In genomic region chr7:131896189-131896855, GRCh38 we compare ENCODE assay signal across 16 cellular contexts.
DNase-seq lines count a peak whose midpoint lies in the region; ATAC-seq and TF ChIP-seq lines count a peak whose summit lies in the region.
"Had no signal": no experiment of that assay in that cellular context is flagged by ENCODE, and none has a peak within 500 bp of the region (broad histone marks: within the 10 kb centered on the region; RNA-seq: fewer than 3 reads in every experiment).

No MANE protein-coding gene starts in this region.

- no peak for ATAC-seq in HG03175 (IDR thresholded peaks at IDR 0.05; ENCODE audit: unreplicated experiment)
- no peak for ATAC-seq in HG03139 (IDR thresholded peaks at IDR 0.05; ENCODE audit: unreplicated experiment)
- ATAC-seq: stimulated activated naive B cell treated with anti-CD40 and anti-IgM and Interleukin-4, amounts not matched to agents 10 μg/mL and 1 μg/mL and 100 μg/mL, for 72 hours had no signal

- CTCF ChIA-PET in A673 (lab: Charles Lee) (no interaction called here), HEK293 (lab: Yijun Ruan, JAX) (no interaction called here)

- DNase-seq in A673 (ENCODE audit: low spot score) (peak; percentile 37), WERI-Rb-1 (no peak), glomerular visceral epithelial cell (ENCODE audit: extremely low spot score) (no peak)
- no peak for DNase-seq in activated CD8-positive, alpha-beta memory T cell treated with anti-CD3 and anti-CD28 coated beads, Interleukin-2, amount 50 U/mL, for 4 hours
- DNase-seq: activated CD4-positive, alpha-beta memory T cell treated with anti-CD3 and anti-CD28 coated beads, Interleukin-2, amount 10 ng/mL, durations not matched to agents 7 days and 5 days; glutamatergic neuron; NCI-H510A; small intestine; stimulated activated naive B cell treated with anti-CD40 and anti-IgM and Interleukin-4, amounts not matched to agents 10 μg/mL and 1 μg/mL and 100 μg/mL, for 72 hours had no signal

- peaks cover 31% of the 10 kb centered on the region for H3K4me1 ChIP-seq in A673 (ENCODE audit: insufficient read depth, low read length, poor library complexity, severe bottlenecking)
- peaks cover 14% of the 10 kb centered on the region for H3K4me1 ChIP-seq in HEK293 (ENCODE audit: control insufficient read depth, insufficient read depth, low read length)
- H3K4me1 ChIP-seq in iPS-18a (ENCODE audit: control insufficient read depth, low read depth, low read length): peaks cover 25% of the 10 kb centered on the region
- H3K4me1 ChIP-seq: adrenal gland, parathyroid adenoma had no signal

- H3K36me3 ChIP-seq in A673 (ENCODE audit: insufficient read depth, low read length, poor library complexity, severe bottlenecking): no peaks in the 10 kb centered on the region
- no peaks in the 10 kb centered on the region for H3K36me3 ChIP-seq in HEK293 (ENCODE audit: control insufficient read depth in 2 of 2, insufficient read depth in 1 of 2, low read length in 2 of 2)
- H3K36me3 ChIP-seq in WERI-Rb-1: no peaks in the 10 kb centered on the region
- no peaks in the 10 kb centered on the region for H3K36me3 ChIP-seq in iPS-18a (ENCODE audit: control insufficient read depth, low read depth, low read length)
- H3K36me3 ChIP-seq: adrenal gland had no signal

- H3K4me3 ChIP-seq in A673 (ENCODE audit: low read depth, low read length, poor library complexity, severe bottlenecking): no peak overlapping the region
- H3K4me3 ChIP-seq in HEK293 (ENCODE audit: low read depth, low read length): no peak overlapping the region
- H3K4me3 ChIP-seq in WERI-Rb-1 (ENCODE audit: low read depth, low read length): no peak overlapping the region
- peak overlapping the region; percentile 34 for H3K4me3 ChIP-seq in iPS-18a (ENCODE audit: low read length)
- H3K4me3 ChIP-seq: adrenal gland, K562 had no signal

- POLR2A ChIA-PET in A673 (lab: Charles Lee; ENCODE audit: low non-redundant PET) (interaction anchor here (0.6 kb wide), 2 partner anchors 30 to 1944 kb away, joined by 3 to 5 read pairs; no protein-coding TSS in a partner anchor), HEK293 (lab: Yijun Ruan, JAX) (interaction anchor here (0.5 to 1.4 kb wide), 5 partner anchors 13 to 52 kb away, joined by 3 to 8 read pairs (median 4); no protein-coding TSS in a partner anchor)

- TF ChIP-seq CTCF in A673 (conservative IDR thresholded peaks at IDR 0.05; ENCODE audit: low read depth, low read length) (no peak), HEK293 (tag by site-specific recombination; IDR thresholded peaks at IDR 0.05) (no peak), WERI-Rb-1 (IDR thresholded peaks at IDR 0.05; ENCODE audit: low read depth, low read length) (no peak)

- H3K27ac ChIP-seq in A673 (ENCODE audit: low read depth, low read length, poor library complexity, severe bottlenecking): peak overlapping the region; percentile 15
- peak overlapping the region; percentile 55; the same call in 1 of the 2 replicates for H3K27ac ChIP-seq in HEK293 (ENCODE audit: extremely low read depth, low read depth, low read length)
- H3K27ac ChIP-seq in WERI-Rb-1: peak overlapping the region; percentile 86
- H3K27ac ChIP-seq in iPS-18a (ENCODE audit: low read length): no peak overlapping the region
- H3K27ac ChIP-seq: adrenal gland, parathyroid adenoma had no signal

- intact Hi-C loops in A673 (cut with micrococcal nuclease; ENCODE audit: unreplicated experiment): no loop called here

- H3K9me3 ChIP-seq in A673 (ENCODE audit: low read depth, low read length, poor library complexity, severe bottlenecking) (no peaks in the 10 kb centered on the region), HEK293 (ENCODE audit: control insufficient read depth, insufficient read depth, low read depth, low read length) (no peaks in the 10 kb centered on the region), WERI-Rb-1 (ENCODE audit: severe bottlenecking) (no peaks in the 10 kb centered on the region), iPS-18a (ENCODE audit: control insufficient read depth, low read depth, low read length) (no peaks in the 10 kb centered on the region)
- H3K9me3 ChIP-seq: adrenal gland had no signal

- H3K27me3 ChIP-seq in A673 (replicated peaks; ENCODE audit: insufficient read depth, low read depth, low read length, poor library complexity) (no peaks in the 10 kb centered on the region), WERI-Rb-1 (ENCODE audit: insufficient read depth, low read depth, severe bottlenecking) (no peaks in the 10 kb centered on the region), iPS-18a (ENCODE audit: control insufficient read depth, insufficient read depth, low read length) (no peaks in the 10 kb centered on the region)
- H3K27me3 ChIP-seq: adrenal gland had no signal

- H3K9ac ChIP-seq in iPS-18a (ENCODE audit: low read length): no peak overlapping the region
- H3K9ac ChIP-seq: parathyroid adenoma had no signal

- BruUV-seq in A673 (replicated peaks; lab: Mats Ljungman, UMichigan): no TSS peak

TF ChIP-seq in HEK293, 187 proteins besides CTCF, POLR2A, EP300 and RAD21:
- TF ChIP-seq REST (tag by site-specific recombination; IDR thresholded peaks at IDR 0.05): no peak
- TF ChIP-seq ZNF510 (tag by site-specific recombination; IDR thresholded peaks at IDR 0.05; ENCODE audit: insufficient replicate concordance): no peak
- peak; percentile 41; the same call in 1 of the 2 replicates for TF ChIP-seq FEZF1 (tag by site-specific recombination; IDR thresholded peaks at IDR 0.05)
- peak; percentile 37 for TF ChIP-seq SP7 (tag by site-specific recombination; IDR thresholded peaks at IDR 0.05)
- TF ChIP-seq ZNF558 (tag by site-specific recombination; IDR thresholded peaks at IDR 0.05): no peak
- peak; percentile 46; the same call in 1 of the 2 replicates for TF ChIP-seq WT1 (tag by site-specific recombination; IDR thresholded peaks at IDR 0.05)
